ENCODE assay signal across 25 cellular contexts in the genomic region with DNA sequence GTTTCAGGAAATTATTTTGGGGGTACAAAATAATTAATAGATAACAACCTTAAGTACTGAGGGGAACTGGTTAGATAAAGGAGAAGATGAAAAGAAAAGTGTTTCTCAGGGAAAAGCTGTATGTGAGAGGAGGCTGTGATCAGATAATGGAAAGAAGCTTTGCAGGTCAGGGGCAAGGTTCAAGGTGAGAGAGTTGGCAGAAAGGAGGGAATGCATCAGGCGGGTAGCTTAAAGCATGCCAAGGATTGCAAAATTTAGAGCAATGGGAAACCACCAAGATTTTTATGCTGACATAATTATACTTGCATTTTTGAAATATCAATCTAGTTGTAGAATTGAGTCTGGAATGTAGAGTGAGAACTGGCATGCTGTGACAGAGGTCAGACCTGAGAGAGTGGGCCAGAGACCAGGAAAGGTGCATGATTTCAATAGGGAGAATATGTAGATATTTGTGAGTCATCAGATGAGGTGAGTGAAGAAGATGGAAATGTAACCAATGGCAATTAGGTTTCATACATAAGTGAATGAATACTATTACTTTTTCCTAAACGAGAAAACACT.
"Had no signal": no experiment of that assay in that cellular context is flagged by ENCODE, and none has a peak within 500 bp of the region (broad histone marks: within the 10 kb centered on the region; RNA-seq: fewer than 3 reads in every experiment).

No MANE protein-coding gene starts in this region.

- H3K4me3 ChIP-seq: gastroesophageal sphincter, heart left ventricle, hepatocyte, lung, ovary, psoas muscle, skin epidermis, spleen, thoracic aorta, tibial nerve, upper lobe of left lung had no signal

- H3K27me3 ChIP-seq: gastroesophageal sphincter, heart left ventricle, hepatocyte, ovary, spleen, tibial nerve, upper lobe of left lung had no signal

- H3K27me3 Mint-ChIP-seq: effector memory CD8-positive, alpha-beta T cell; naive thymus-derived CD8-positive, alpha-beta T cell; stimulated activated memory B cell treated with anti-CD40 and anti-IgM and Interleukin-4, amounts not matched to agents 10 μg/mL and 1 μg/mL and 100 μg/mL, for 72 hours had no signal

- H3K4me1 ChIP-seq: gastroesophageal sphincter, heart left ventricle, psoas muscle, spleen, tibial nerve, upper lobe of left lung had no signal

- DNase-seq: cortex of kidney; effector memory CD8-positive, alpha-beta T cell; foreskin fibroblast; heart left ventricle; left colon; left ventricle myocardium superior; mesenchymal stem cell; midbrain; naive thymus-derived CD8-positive, alpha-beta T cell; occipital lobe; ovary; posterior cingulate gyrus; psoas muscle; right cardiac atrium; spleen; stimulated activated CD4-positive, alpha-beta T cell treated with anti-CD3 and anti-CD28 coated beads, Interleukin-4, amount 100 ng/mL, for 4 hours; stimulated activated naive CD8-positive, alpha-beta T cell treated with anti-CD3 and anti-CD28 coated beads, Interleukin-15, Interleukin-2, amounts not matched to agents 100 U/mL and 50 U/mL, for 24 hours; upper lobe of left lung had no signal

- H3K36me3 Mint-ChIP-seq: naive thymus-derived CD8-positive, alpha-beta T cell; stimulated activated memory B cell treated with anti-CD40 and anti-IgM and Interleukin-4, amounts not matched to agents 10 μg/mL and 1 μg/mL and 100 μg/mL, for 72 hours had no signal

- ATAC-seq: effector memory CD8-positive, alpha-beta T cell; gastroesophageal sphincter; heart left ventricle; left colon; left ventricle myocardium superior; naive thymus-derived CD8-positive, alpha-beta T cell; psoas muscle; right cardiac atrium; stimulated activated memory B cell treated with anti-CD40 and anti-IgM and Interleukin-4, amounts not matched to agents 10 μg/mL and 1 μg/mL and 100 μg/mL, for 72 hours; stimulated activated naive CD8-positive, alpha-beta T cell treated with anti-CD3 and anti-CD28 coated beads, Interleukin-15, Interleukin-2, amounts not matched to agents 100 U/mL and 50 U/mL, for 24 hours had no signal

- H3K9me3 ChIP-seq: gastroesophageal sphincter, heart left ventricle, ovary, psoas muscle, thoracic aorta, tibial nerve, upper lobe of left lung had no signal

- H3K4me1 Mint-ChIP-seq: naive thymus-derived CD8-positive, alpha-beta T cell; stimulated activated memory B cell treated with anti-CD40 and anti-IgM and Interleukin-4, amounts not matched to agents 10 μg/mL and 1 μg/mL and 100 μg/mL, for 72 hours had no signal

- H3K4me3 Mint-ChIP-seq: effector memory CD8-positive, alpha-beta T cell; naive thymus-derived CD8-positive, alpha-beta T cell; stimulated activated memory B cell treated with anti-CD40 and anti-IgM and Interleukin-4, amounts not matched to agents 10 μg/mL and 1 μg/mL and 100 μg/mL, for 72 hours had no signal

- H3K36me3 ChIP-seq: gastroesophageal sphincter, heart left ventricle, ovary, spleen, thoracic aorta, tibial nerve, upper lobe of left lung had no signal

- H3K27ac Mint-ChIP-seq: effector memory CD8-positive, alpha-beta T cell; naive thymus-derived CD8-positive, alpha-beta T cell; stimulated activated memory B cell treated with anti-CD40 and anti-IgM and Interleukin-4, amounts not matched to agents 10 μg/mL and 1 μg/mL and 100 μg/mL, for 72 hours had no signal

- H3K27ac ChIP-seq: gastroesophageal sphincter, heart left ventricle, hepatocyte, ovary, psoas muscle, skin epidermis, spleen, thoracic aorta, tibial nerve, upper lobe of left lung had no signal
